Comparison of ENCODE assay signal across 1 cellular context in genomic region chr16:50842589-50842988, GRCh38.
TF ChIP-seq lines count a peak whose summit lies in the region.

No MANE protein-coding gene starts in this region.

TF ChIP-seq in K562, 482 proteins besides CTCF, POLR2A, EP300 and RAD21 (continued from another document):
- TF ChIP-seq, protein P1, sequence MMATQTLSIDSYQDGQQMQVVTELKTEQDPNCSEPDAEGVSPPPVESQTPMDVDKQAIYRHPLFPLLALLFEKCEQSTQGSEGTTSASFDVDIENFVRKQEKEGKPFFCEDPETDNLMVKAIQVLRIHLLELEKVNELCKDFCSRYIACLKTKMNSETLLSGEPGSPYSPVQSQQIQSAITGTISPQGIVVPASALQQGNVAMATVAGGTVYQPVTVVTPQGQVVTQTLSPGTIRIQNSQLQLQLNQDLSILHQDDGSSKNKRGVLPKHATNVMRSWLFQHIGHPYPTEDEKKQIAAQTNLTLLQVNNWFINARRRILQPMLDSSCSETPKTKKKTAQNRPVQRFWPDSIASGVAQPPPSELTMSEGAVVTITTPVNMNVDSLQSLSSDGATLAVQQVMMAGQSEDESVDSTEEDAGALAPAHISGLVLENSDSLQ (IDR thresholded peaks at IDR 0.05) = peak; percentile 16; the same call in 1 of the 2 replicates
- TF ChIP-seq ZNF121 (CRISPR knock-in tag; conservative IDR thresholded peaks at IDR 0.05) = no peak
- TF ChIP-seq POU5F1 (IDR thresholded peaks at IDR 0.05; ENCODE audit: borderline replicate concordance, low read depth, low read length, partially characterized antibody) = no peak
- TF ChIP-seq ARNT (IDR thresholded peaks at IDR 0.05) = no peak
- no peak for TF ChIP-seq NCOA6 (IDR thresholded peaks at IDR 0.05)
- TF ChIP-seq ZNF311 (CRISPR knock-in tag; IDR thresholded peaks at IDR 0.05) = no peak
- no peak for TF ChIP-seq NFE2L1 (tag; IDR thresholded peaks at IDR 0.05; ENCODE audit: borderline replicate concordance, low read depth)
- peak; percentile 49 for TF ChIP-seq MEIS2 (IDR thresholded peaks at IDR 0.05; ENCODE audit: partially characterized antibody)
TF ChIP-seq in K562: peak in this region for 2.
